8 cellular contexts compared by ENCODE assay signal in the genomic region with DNA sequence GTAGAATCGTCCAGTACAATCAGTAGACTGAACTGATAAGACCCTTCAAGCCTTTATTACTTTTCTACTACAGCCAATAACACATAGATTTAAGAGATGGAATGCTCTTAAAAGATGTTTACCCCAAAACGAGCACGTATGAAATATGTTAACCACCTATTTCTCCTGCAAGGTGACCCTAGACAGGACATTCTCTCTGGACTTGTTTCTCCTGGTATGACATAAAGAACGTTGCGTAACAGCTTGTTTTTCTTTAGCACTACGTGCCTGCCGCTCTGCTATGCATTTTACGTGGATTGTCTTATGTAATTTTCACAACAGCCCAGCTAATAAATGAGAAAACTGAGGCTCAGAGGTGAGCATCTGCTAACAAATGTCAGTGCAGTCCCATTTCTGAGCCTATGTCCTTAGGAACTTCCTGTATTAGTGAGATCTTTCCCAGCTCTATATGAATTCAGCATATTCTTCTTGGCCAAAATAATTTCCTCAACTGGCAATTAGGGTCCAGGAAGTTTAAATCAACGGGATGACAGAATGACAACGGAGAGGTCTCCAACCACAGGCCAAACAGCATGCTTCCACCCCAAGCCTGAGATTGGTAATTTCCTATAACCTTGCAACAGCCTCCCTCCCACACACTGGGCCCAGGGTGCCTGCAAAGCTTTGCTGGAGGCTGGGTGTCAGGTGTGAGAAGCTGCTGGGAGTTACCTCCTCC. TPM values are rescaled to one million over a fixed set of nuclear protein-coding genes. Genes with fewer than 3 reads are reported as not detected.
DNase-seq lines count a peak whose midpoint lies in the region; ATAC-seq and TF ChIP-seq lines count a peak whose summit lies in the region.

No MANE protein-coding gene starts in this region.

- intact Hi-C loops in left ventricle myocardium inferior (cut with micrococcal nuclease): loop anchor here (10.0 kb wide), 1 partner anchor 66 kb away; no protein-coding TSS in a partner anchor
- intact Hi-C loops in left cardiac atrium (cut with DNase I): loop anchor here in 1 of 2 donors (5.0 kb wide), 2 partner anchors 64 to 109 kb away; a partner anchor contains a TSS
- intact Hi-C loops in ascending aorta (cut with DNase I): loop anchor here (5.0 to 10.0 kb wide), 4 partner anchors 354 to 866 kb away; a partner anchor contains a TSS
- intact Hi-C loops in upper lobe of right lung (cut with DNase I): loop anchor here (5.0 to 10.0 kb wide), 2 partner anchors 64 to 106 kb away; a partner anchor contains a TSS

- H3K27me3 ChIP-seq in left ventricle myocardium inferior (ENCODE audit: low read depth) (no peaks in the 10 kb centered on the region), ascending aorta (no peaks in the 10 kb centered on the region), muscle layer of duodenum (ENCODE audit: low read depth, low read length) (no peaks in the 10 kb centered on the region), upper lobe of right lung (no peaks in the 10 kb centered on the region)

- peaks cover 42% of the 10 kb centered on the region for H3K36me3 ChIP-seq in left ventricle myocardium inferior
- H3K36me3 ChIP-seq in ascending aorta: peaks cover 37 to 45% of the 10 kb centered on the region in 2 donors
- H3K36me3 ChIP-seq in muscle layer of duodenum (ENCODE audit: control insufficient read depth in 1 of 2, insufficient read depth in 2 of 2, low read length in 2 of 2): peaks cover 35 to 38% of the 10 kb centered on the region in 2 donors
- peaks cover 46% of the 10 kb centered on the region for H3K36me3 ChIP-seq in upper lobe of right lung

- ATAC-seq in left cardiac atrium (no peak), upper lobe of right lung (no peak)

- DNase-seq in left ventricle myocardium inferior (no peak), left cardiac atrium (no peak), ascending aorta (ENCODE audit: low spot score in 2 of 2) (no peak), upper lobe of right lung (peak; percentile 69), NCI-H1048 (lab: John Stamatoyannopoulos, UW) (no peak), GM19238 (ENCODE audit: insufficient read length, low spot score) (no peak), DMS 273 (lab: John Stamatoyannopoulos, UW; ENCODE audit: unreplicated experiment) (no peak)

- H3K4me1 ChIP-seq in left ventricle myocardium inferior (peaks cover 80% of the 10 kb centered on the region), ascending aorta (peaks cover 19 to 39% of the 10 kb centered on the region in 2 donors), muscle layer of duodenum (ENCODE audit: control insufficient read depth in 1 of 2, insufficient read depth in 2 of 2, low read length in 2 of 2) (peaks cover 27 to 41% of the 10 kb centered on the region in 2 donors), upper lobe of right lung (peaks cover 50% of the 10 kb centered on the region)

- no peak for TF ChIP-seq CTCF in left ventricle myocardium inferior (IDR thresholded peaks at IDR 0.05; ENCODE audit: borderline replicate concordance)
- TF ChIP-seq CTCF in ascending aorta (IDR thresholded peaks at IDR 0.05): no peak
- no peak for TF ChIP-seq CTCF in upper lobe of right lung (IDR thresholded peaks at IDR 0.05)

- H3K4me3 ChIP-seq in left ventricle myocardium inferior (peak overlapping the region; percentile 89), ascending aorta (peak overlapping the region; percentile 80 to 94), muscle layer of duodenum (ENCODE audit: low read depth in 1 of 2, low read length in 2 of 2) (peak overlapping the region; percentile 81 to 98), upper lobe of right lung (peak overlapping the region; percentile 97)

- no peaks in the 10 kb centered on the region for H3K9me3 ChIP-seq in left ventricle myocardium inferior (replicated peaks)
- no peaks in the 10 kb centered on the region for H3K9me3 ChIP-seq in ascending aorta
- H3K9me3 ChIP-seq in muscle layer of duodenum (ENCODE audit: control insufficient read depth in 1 of 2, low read length in 2 of 2): no peaks in the 10 kb centered on the region
- H3K9me3 ChIP-seq in upper lobe of right lung: no peaks in the 10 kb centered on the region

- H3K27ac ChIP-seq in left ventricle myocardium inferior (replicated peaks) (peak overlapping the region; percentile 100), ascending aorta (peak overlapping the region; percentile 89 to 99), muscle layer of duodenum (ENCODE audit: low read length) (peak overlapping the region; percentile 99), upper lobe of right lung (peak overlapping the region; percentile 100)

RNA-seq across cellular contexts. Expression of a gene that starts 3.7 kb away (rescaled TPM):
- total RNA-seq in left ventricle myocardium inferior (78.0 TPM), left cardiac atrium (100 to 1,000 TPM in 1 of 2 donors, 10 to 100 TPM in 1; 99.0 to 103 TPM), ascending aorta (944 TPM), upper lobe of right lung (361 TPM)
